8 cellular contexts compared by ENCODE assay signal in the genomic region with DNA sequence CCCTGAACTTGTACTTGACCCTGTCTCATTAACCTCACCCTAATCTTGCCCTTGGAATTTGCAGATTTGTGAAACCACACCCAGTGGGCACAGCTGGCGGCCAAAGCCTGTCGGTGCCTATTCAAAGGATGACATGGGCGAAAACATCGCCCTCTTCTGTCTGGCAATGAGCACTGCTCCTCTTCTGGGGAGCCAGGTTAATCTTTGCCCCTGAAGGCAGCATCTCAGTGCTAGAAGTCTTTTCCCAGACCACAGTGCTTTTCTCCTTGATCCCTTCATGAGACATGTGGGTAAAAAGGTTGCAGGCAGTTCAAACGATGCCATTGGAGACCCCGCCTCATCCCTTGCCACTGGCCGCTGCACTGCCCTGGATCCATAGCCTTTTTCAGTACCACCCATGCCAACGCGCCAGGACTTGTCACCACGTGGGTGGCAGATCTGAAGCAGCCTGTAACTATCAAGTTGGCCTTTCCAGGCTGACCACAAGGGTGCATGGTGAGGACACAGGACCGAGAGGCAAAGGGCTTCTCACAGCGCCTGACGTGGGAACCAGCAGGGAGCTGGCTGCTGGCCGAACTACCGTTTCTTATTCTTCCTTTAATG. TPM values are rescaled to one million over a fixed set of nuclear protein-coding genes. Genes with fewer than 3 reads are reported as not detected.
DNase-seq lines count a peak whose midpoint lies in the region; ATAC-seq, FAIRE-seq and TF ChIP-seq lines count a peak whose summit lies in the region.

No MANE protein-coding gene starts in this region.

- no peak for TF ChIP-seq POLR2A in GM12892 (IDR thresholded peaks at IDR 0.05; ENCODE audit: low read depth, low read length)

- H3K4me1 ChIP-seq in ACC112 (ENCODE audit: control insufficient read depth, insufficient read depth, low read length, unreplicated experiment) (no peaks in the 10 kb centered on the region), foreskin keratinocyte (peaks cover 31% of the 10 kb centered on the region), upper lobe of right lung (peaks cover 28% of the 10 kb centered on the region)

- TF ChIP-seq CTCF in RWPE1 (conservative IDR thresholded peaks at IDR 0.05; ENCODE audit: low read depth): peak; percentile 91
- TF ChIP-seq CTCF in foreskin keratinocyte (conservative IDR thresholded peaks at IDR 0.05): peak; percentile 96
- no peak for TF ChIP-seq CTCF in omental fat pad (IDR thresholded peaks at IDR 0.05)
- peak; percentile 74 for TF ChIP-seq CTCF in upper lobe of right lung (IDR thresholded peaks at IDR 0.05)

- FAIRE-seq in GM12892 (lab: Jason Lieb, UNC): peak; percentile 90

- no peak for DNase-seq in GM12892 (ENCODE audit: insufficient read length)
- DNase-seq in HPDE6-E6E7 (ENCODE audit: extremely low spot score): peak; percentile 32
- DNase-seq in RWPE1 (ENCODE audit: low spot score): peak; percentile 72
- peak; percentile 33 for DNase-seq in activated gamma-delta T cell treated with anti-CD3 and anti-CD28 coated beads, Interleukin-2, amount 50 U/mL, for 16 hours (ENCODE audit: low read depth)
- peak; percentile 84 to 93 for DNase-seq in foreskin keratinocyte
- no peak for DNase-seq in omental fat pad (ENCODE audit: low spot score)
- peak; percentile 83 for DNase-seq in upper lobe of right lung

- peak overlapping the region; percentile 59 for H2AFZ ChIP-seq in ACC112 (ENCODE audit: low read length, unreplicated experiment)

- ATAC-seq in foreskin keratinocyte (peak; percentile 57), omental fat pad (ENCODE audit: low FRiP score) (peak; percentile 77), upper lobe of right lung (peak; percentile 92)

- H3K27me3 ChIP-seq in ACC112 (ENCODE audit: insufficient read depth, low read length) (peaks cover 7% of the 10 kb centered on the region; the same call in 1 of the 2 replicates), foreskin keratinocyte (no peaks in the 10 kb centered on the region), upper lobe of right lung (no peaks in the 10 kb centered on the region)

- POLR2A ChIA-PET in RWPE1 (lab: Yijun Ruan, JAX; ENCODE audit: low non-redundant PET): interaction anchor here (0.6 kb wide), 1 partner anchor 27 kb away, joined by 3 read pairs; no protein-coding TSS in a partner anchor

- H3K4me3 ChIP-seq in ACC112 (ENCODE audit: low read depth, low read length): peak overlapping the region; percentile 60
- no peak overlapping the region for H3K4me3 ChIP-seq in upper lobe of right lung

- no peaks in the 10 kb centered on the region for H3K36me3 ChIP-seq in ACC112 (ENCODE audit: insufficient read depth, low read length)
- no peaks in the 10 kb centered on the region for H3K36me3 ChIP-seq in upper lobe of right lung

- H3K9me3 ChIP-seq in upper lobe of right lung: no peaks in the 10 kb centered on the region

- no peaks in the 10 kb centered on the region for H3K79me2 ChIP-seq in ACC112 (ENCODE audit: control insufficient read depth, insufficient read depth, low read length, unreplicated experiment)

- no peak overlapping the region for H3K27ac ChIP-seq in ACC112 (ENCODE audit: low read depth, low read length)
- H3K27ac ChIP-seq in RWPE1: peak overlapping the region; percentile 96
- peak overlapping the region; percentile 91 for H3K27ac ChIP-seq in foreskin keratinocyte
- peak overlapping the region; percentile 2 for H3K27ac ChIP-seq in upper lobe of right lung

- intact Hi-C loops in upper lobe of right lung (cut with DNase I): no loop called here

- CTCF ChIA-PET in RWPE1 (lab: Yijun Ruan, JAX): interaction anchor here (0.6 to 1.8 kb wide), 19 partner anchors 13 to 810 kb away, joined by 3 to 9 read pairs (median 3); a partner anchor contains a TSS

RNA-seq across cellular contexts. Expression of a gene that starts 6.5 kb away (rescaled TPM):
- polyA plus RNA-seq in GM12892 (2012; ENCODE audit: missing spikeins): 5.2 TPM
- total RNA-seq in foreskin keratinocyte (not detected in 2 replicates), omental fat pad (10 to 100 TPM in 1 of 4 donors, 1 to 10 TPM in 3; 1.1 to 20.5 (median 3.8) TPM), upper lobe of right lung (125 TPM)
- not detected in 2 replicates for polyA plus RNA-seq in foreskin keratinocyte

RNA-seq across cellular contexts. Expression of a gene that starts 20.3 kb away (rescaled TPM):
- polyA plus RNA-seq in GM12892 (2012; ENCODE audit: missing spikeins): 6.8 TPM
- total RNA-seq in foreskin keratinocyte (7.4 and 8.5 TPM in 2 replicates), omental fat pad (10 to 100 TPM; 19.2 to 31.0 (median 21.5) TPM), upper lobe of right lung (19.1 TPM)
- polyA plus RNA-seq in foreskin keratinocyte: 3.9 and 6.3 TPM in 2 replicates

Comparison
In these comparisons a context has a peak if more than half of its experiments do, and no peak if none do; other contexts are left out.
1. DNase-seq: peak in HPDE6-E6E7 (single experiment), RWPE1 (single experiment), activated gamma-delta T cell treated with anti-CD3 and anti-CD28 coated beads, Interleukin-2, amount 50 U/mL, for 16 hours (single experiment), foreskin keratinocyte (2 of 2) and upper lobe of right lung (single experiment); none in GM12892 (single experiment) and omental fat pad (single experiment).
2. CTCF ChIP-seq: peak in RWPE1 (single experiment), foreskin keratinocyte (single experiment) and upper lobe of right lung (single experiment); none in omental fat pad (0 of 3).
3. Peak in every context shown above with its lines, with median percentiles within 50 percentile points of each other: ATAC-seq.